In the genomic region with DNA sequence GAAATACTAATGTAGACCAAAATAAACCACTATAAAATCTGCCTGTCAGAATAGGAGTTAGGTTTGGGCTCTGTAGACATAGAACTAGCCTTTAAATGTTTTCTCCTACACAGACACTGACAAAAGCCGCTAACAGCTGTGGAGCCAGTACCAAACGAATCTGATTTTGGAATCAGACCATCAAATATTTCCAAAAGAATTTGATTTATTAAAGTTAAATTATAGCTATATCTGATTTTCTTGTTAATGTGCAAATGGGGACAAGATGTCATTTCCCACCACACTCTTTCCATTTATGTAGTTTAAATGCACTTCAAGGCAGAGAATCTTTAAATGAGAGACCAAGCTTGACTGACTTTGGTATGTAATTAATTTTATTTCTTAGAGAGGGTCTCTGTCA, we compare ENCODE assay signal across 7 cellular contexts.
"Had no signal": no experiment of that assay in that cellular context is flagged by ENCODE, and none has a peak within 500 bp of the region (broad histone marks: within the 10 kb centered on the region; RNA-seq: fewer than 3 reads in every experiment).

No MANE protein-coding gene starts in this region.

- H3K4me1 Mint-ChIP-seq: IgD-negative memory B cell had no signal

- H3K27ac ChIP-seq: HL-60 had no signal

- DNase-seq: IMR-90, KBM-7, KG1 had no signal

- H3K4me3 ChIP-seq: K562 had no signal

- H3K27me3 Mint-ChIP-seq: IgD-negative memory B cell had no signal

- H3K36me3 Mint-ChIP-seq: IgD-negative memory B cell had no signal

- H3K27ac Mint-ChIP-seq: IgD-negative memory B cell had no signal

- H3K4me3 Mint-ChIP-seq: IgD-negative memory B cell had no signal

- H3K9me3 Mint-ChIP-seq: IgD-negative memory B cell had no signal

- ATAC-seq: HepG2, K562 had no signal
